ENCODE assay signal across 1 cellular context in the genomic region with DNA sequence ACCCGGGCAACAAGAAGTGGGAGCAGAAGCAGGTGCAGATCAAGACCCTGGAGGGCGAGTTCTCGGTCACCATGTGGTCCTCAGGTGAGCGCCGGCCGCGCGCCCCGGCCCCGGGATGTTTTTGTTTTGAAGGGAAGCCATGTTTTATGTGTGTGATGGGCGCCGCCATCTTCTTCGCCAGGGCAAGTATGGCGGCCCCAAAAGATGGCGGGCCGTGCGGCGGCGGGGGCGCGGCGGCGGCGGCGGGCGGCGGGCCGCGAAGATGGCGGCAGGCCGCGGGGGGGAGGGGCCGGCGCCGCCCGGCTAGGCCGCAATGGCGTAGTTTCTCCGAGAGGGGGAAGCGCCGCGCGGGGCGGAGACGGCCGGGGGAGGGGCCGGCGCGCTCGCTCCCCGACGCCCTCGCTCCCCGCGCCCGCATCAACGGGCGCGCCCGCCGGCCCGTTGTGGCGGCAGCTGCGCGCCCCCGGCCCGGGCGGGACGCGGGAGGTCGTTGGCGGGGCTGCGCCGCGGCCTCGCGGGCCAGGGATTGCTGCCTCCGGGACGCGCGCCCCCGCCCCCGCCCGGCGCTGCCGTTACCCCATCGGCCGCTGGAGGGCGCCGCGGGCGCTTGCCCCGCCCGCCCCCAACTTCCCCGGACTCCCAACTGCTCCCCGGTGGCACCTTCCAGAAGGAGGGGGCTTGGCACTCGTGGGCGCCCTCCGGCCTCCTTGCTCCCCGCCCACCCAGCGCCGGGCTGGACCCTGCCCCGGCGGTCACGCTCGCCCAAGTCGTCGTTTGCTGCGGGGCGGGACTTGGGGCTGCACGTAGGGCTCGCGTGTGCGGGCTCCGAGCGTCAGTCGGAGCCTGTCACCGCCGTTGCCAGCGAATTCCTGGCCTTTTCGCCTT.
TF ChIP-seq lines count a peak whose summit lies in the region.

No MANE protein-coding gene starts in this region.

TF ChIP-seq in HepG2, 621 proteins besides CTCF, POLR2A, EP300 and RAD21 (continued from another document and continues in another):
- TF ChIP-seq, protein P1, sequence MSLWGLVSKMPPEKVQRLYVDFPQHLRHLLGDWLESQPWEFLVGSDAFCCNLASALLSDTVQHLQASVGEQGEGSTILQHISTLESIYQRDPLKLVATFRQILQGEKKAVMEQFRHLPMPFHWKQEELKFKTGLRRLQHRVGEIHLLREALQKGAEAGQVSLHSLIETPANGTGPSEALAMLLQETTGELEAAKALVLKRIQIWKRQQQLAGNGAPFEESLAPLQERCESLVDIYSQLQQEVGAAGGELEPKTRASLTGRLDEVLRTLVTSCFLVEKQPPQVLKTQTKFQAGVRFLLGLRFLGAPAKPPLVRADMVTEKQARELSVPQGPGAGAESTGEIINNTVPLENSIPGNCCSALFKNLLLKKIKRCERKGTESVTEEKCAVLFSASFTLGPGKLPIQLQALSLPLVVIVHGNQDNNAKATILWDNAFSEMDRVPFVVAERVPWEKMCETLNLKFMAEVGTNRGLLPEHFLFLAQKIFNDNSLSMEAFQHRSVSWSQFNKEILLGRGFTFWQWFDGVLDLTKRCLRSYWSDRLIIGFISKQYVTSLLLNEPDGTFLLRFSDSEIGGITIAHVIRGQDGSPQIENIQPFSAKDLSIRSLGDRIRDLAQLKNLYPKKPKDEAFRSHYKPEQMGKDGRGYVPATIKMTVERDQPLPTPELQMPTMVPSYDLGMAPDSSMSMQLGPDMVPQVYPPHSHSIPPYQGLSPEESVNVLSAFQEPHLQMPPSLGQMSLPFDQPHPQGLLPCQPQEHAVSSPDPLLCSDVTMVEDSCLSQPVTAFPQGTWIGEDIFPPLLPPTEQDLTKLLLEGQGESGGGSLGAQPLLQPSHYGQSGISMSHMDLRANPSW (CRISPR knock-in tag; IDR thresholded peaks at IDR 0.05; ENCODE audit: borderline replicate concordance), result no peak
- TF ChIP-seq ZSCAN12 (CRISPR knock-in tag; IDR thresholded peaks at IDR 0.05) (no peak), NBN (conservative IDR thresholded peaks at IDR 0.05) (no peak), MTF1 (CRISPR knock-in tag; IDR thresholded peaks at IDR 0.05) (no peak), ZNF317 (CRISPR knock-in tag; IDR thresholded peaks at IDR 0.05) (no peak), ZNF607 (CRISPR knock-in tag; IDR thresholded peaks at IDR 0.05; ENCODE audit: borderline replicate concordance) (0 out of 2 replicates have a peak, but pooled peaks have one; percentile 7), SALL1 (CRISPR knock-in tag; IDR thresholded peaks at IDR 0.05) (peak; percentile 78), ELF4 (CRISPR knock-in tag; IDR thresholded peaks at IDR 0.05; ENCODE audit: borderline replicate concordance) (no peak), ZNF331 (CRISPR knock-in tag; IDR thresholded peaks at IDR 0.05) (0 out of 2 replicates have a peak, but pooled peaks have one; percentile 22), NCOR1 (IDR thresholded peaks at IDR 0.05; ENCODE audit: borderline replicate concordance, low read length) (no peak), NKX3-1 (CRISPR knock-in tag; IDR thresholded peaks at IDR 0.05) (0 out of 2 replicates have a peak, but pooled peaks have one; percentile 44), ZNF768 (CRISPR knock-in tag; IDR thresholded peaks at IDR 0.05) (peak; percentile 46; the same call in 1 of the 2 replicates), ZNF124 (CRISPR knock-in tag; IDR thresholded peaks at IDR 0.05) (no peak), ZNF776 (CRISPR knock-in tag; IDR thresholded peaks at IDR 0.05) (no peak), GTF2F1 (IDR thresholded peaks at IDR 0.05; ENCODE audit: low read length) (no peak), ZNF101 (CRISPR knock-in tag; IDR thresholded peaks at IDR 0.05; ENCODE audit: borderline replicate concordance, low read depth) (no peak), ZNF879 (CRISPR knock-in tag; IDR thresholded peaks at IDR 0.05) (no peak), ZNF558 (CRISPR knock-in tag; IDR thresholded peaks at IDR 0.05; ENCODE audit: borderline replicate concordance) (no peak)
- TF ChIP-seq, protein P2, sequence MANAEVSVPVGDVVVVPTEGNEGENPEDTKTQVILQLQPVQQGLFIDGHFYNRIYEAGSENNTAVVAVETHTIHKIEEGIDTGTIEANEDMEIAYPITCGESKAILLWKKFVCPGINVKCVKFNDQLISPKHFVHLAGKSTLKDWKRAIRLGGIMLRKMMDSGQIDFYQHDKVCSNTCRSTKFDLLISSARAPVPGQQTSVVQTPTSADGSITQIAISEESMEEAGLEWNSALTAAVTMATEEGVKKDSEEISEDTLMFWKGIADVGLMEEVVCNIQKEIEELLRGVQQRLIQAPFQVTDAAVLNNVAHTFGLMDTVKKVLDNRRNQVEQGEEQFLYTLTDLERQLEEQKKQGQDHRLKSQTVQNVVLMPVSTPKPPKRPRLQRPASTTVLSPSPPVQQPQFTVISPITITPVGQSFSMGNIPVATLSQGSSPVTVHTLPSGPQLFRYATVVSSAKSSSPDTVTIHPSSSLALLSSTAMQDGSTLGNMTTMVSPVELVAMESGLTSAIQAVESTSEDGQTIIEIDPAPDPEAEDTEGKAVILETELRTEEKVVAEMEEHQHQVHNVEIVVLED (CRISPR knock-in tag; IDR thresholded peaks at IDR 0.05; ENCODE audit: borderline replicate concordance), result peak; percentile 75; the same call in 1 of the 2 replicates
- TF ChIP-seq, protein P3, sequence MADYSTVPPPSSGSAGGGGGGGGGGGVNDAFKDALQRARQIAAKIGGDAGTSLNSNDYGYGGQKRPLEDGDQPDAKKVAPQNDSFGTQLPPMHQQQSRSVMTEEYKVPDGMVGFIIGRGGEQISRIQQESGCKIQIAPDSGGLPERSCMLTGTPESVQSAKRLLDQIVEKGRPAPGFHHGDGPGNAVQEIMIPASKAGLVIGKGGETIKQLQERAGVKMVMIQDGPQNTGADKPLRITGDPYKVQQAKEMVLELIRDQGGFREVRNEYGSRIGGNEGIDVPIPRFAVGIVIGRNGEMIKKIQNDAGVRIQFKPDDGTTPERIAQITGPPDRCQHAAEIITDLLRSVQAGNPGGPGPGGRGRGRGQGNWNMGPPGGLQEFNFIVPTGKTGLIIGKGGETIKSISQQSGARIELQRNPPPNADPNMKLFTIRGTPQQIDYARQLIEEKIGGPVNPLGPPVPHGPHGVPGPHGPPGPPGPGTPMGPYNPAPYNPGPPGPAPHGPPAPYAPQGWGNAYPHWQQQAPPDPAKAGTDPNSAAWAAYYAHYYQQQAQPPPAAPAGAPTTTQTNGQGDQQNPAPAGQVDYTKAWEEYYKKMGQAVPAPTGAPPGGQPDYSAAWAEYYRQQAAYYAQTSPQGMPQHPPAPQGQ (CRISPR knock-in tag; IDR thresholded peaks at IDR 0.05; ENCODE audit: borderline replicate concordance), result no peak
- TF ChIP-seq, protein P4, sequence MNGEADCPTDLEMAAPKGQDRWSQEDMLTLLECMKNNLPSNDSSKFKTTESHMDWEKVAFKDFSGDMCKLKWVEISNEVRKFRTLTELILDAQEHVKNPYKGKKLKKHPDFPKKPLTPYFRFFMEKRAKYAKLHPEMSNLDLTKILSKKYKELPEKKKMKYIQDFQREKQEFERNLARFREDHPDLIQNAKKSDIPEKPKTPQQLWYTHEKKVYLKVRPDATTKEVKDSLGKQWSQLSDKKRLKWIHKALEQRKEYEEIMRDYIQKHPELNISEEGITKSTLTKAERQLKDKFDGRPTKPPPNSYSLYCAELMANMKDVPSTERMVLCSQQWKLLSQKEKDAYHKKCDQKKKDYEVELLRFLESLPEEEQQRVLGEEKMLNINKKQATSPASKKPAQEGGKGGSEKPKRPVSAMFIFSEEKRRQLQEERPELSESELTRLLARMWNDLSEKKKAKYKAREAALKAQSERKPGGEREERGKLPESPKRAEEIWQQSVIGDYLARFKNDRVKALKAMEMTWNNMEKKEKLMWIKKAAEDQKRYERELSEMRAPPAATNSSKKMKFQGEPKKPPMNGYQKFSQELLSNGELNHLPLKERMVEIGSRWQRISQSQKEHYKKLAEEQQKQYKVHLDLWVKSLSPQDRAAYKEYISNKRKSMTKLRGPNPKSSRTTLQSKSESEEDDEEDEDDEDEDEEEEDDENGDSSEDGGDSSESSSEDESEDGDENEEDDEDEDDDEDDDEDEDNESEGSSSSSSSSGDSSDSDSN (CRISPR knock-in tag; IDR thresholded peaks at IDR 0.05), result 0 out of 2 replicates have a peak, but pooled peaks have one; percentile 55
- TF ChIP-seq, protein P5, sequence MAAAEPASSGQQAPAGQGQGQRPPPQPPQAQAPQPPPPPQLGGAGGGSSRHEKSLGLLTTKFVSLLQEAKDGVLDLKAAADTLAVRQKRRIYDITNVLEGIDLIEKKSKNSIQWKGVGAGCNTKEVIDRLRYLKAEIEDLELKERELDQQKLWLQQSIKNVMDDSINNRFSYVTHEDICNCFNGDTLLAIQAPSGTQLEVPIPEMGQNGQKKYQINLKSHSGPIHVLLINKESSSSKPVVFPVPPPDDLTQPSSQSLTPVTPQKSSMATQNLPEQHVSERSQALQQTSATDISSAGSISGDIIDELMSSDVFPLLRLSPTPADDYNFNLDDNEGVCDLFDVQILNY (CRISPR knock-in tag; conservative IDR thresholded peaks at IDR 0.05), result no peak
- TF ChIP-seq, protein P6, sequence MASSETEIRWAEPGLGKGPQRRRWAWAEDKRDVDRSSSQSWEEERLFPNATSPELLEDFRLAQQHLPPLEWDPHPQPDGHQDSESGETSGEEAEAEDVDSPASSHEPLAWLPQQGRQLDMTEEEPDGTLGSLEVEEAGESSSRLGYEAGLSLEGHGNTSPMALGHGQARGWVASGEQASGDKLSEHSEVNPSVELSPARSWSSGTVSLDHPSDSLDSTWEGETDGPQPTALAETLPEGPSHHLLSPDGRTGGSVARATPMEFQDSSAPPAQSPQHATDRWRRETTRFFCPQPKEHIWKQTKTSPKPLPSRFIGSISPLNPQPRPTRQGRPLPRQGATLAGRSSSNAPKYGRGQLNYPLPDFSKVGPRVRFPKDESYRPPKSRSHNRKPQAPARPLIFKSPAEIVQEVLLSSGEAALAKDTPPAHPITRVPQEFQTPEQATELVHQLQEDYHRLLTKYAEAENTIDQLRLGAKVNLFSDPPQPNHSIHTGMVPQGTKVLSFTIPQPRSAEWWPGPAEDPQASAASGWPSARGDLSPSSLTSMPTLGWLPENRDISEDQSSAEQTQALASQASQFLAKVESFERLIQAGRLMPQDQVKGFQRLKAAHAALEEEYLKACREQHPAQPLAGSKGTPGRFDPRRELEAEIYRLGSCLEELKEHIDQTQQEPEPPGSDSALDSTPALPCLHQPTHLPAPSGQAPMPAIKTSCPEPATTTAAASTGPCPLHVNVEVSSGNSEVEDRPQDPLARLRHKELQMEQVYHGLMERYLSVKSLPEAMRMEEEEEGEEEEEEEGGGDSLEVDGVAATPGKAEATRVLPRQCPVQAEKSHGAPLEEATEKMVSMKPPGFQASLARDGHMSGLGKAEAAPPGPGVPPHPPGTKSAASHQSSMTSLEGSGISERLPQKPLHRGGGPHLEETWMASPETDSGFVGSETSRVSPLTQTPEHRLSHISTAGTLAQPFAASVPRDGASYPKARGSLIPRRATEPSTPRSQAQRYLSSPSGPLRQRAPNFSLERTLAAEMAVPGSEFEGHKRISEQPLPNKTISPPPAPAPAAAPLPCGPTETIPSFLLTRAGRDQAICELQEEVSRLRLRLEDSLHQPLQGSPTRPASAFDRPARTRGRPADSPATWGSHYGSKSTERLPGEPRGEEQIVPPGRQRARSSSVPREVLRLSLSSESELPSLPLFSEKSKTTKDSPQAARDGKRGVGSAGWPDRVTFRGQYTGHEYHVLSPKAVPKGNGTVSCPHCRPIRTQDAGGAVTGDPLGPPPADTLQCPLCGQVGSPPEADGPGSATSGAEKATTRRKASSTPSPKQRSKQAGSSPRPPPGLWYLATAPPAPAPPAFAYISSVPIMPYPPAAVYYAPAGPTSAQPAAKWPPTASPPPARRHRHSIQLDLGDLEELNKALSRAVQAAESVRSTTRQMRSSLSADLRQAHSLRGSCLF (CRISPR knock-in tag; IDR thresholded peaks at IDR 0.05; ENCODE audit: borderline replicate concordance), result no peak
- TF ChIP-seq, protein P7, sequence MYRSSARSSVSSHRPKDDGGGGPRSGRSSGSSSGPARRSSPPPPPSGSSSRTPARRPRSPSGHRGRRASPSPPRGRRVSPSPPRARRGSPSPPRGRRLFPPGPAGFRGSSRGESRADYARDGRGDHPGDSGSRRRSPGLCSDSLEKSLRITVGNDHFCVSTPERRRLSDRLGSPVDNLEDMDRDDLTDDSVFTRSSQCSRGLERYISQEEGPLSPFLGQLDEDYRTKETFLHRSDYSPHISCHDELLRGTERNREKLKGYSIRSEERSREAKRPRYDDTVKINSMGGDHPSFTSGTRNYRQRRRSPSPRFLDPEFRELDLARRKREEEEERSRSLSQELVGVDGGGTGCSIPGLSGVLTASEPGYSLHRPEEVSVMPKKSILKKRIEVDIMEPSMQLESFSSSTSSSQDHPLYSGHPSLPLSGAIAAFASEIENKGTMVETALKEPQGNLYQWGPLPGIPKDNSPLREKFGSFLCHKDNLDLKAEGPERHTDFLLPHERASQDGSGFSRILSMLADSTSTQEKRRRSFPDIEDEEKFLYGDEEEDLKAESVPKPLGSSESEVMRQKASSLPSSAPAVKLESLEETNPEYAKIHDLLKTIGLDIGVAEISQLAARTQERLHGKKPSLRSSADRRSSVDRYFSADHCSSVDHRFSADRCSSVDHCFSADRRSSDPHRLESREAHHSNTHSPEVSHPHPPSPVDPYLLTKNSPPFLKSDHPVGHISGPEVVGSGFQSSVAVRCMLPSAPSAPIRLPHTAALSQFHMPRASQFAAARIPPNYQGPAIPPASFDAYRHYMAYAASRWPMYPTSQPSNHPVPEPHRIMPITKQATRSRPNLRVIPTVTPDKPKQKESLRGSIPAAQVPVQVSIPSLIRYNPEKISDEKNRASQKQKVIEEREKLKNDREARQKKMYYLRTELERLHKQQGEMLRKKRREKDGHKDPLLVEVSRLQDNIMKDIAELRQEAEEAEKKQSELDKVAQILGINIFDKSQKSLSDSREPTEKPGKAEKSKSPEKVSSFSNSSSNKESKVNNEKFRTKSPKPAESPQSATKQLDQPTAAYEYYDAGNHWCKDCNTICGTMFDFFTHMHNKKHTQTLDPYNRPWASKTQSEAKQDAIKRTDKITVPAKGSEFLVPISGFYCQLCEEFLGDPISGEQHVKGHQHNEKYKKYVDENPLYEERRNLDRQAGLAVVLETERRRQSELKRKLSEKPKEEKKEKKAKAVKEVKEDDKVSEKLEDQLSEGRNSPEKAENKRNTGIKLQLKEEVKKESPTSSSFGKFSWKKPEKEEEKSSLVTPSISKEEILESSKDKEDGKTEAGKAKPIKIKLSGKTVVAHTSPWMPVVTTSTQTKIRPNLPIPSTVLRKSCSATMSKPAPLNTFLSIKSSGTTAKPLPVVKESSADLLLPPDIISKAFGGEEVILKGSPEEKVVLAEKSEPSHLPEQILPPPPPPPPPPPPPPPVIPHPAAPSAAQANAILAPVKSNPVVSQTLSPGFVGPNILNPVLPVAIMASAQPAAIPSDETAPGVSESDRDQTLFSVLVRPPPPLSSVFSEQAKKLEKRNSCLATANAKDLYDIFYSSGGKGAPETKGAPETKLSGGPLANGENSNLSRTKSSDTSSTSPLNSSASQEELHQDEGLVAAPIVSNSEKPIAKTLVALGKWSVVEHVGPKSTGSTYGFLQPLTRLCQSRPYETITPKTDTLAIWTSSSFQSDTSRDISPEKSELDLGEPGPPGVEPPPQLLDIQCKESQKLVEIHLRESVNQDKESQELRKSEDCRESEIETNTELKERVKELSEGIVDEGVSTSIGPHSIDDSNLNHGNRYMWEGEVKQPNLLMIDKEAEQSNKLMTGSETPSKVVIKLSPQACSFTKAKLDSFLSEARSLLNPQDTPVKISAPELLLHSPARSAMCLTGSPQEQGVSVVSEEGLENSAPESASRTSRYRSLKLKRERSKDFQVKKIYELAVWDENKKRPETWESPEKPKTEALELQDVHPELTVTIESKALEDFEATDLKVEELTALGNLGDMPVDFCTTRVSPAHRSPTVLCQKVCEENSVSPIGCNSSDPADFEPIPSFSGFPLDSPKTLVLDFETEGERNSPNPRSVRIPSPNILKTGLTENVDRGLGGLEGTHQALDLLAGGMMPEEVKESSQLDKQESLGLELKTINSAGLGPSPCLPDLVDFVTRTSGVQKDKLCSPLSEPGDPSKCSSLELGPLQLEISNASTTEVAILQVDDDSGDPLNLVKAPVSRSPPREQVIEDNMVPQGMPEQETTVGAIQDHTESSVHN (CRISPR knock-in tag; IDR thresholded peaks at IDR 0.05), result no peak
